ENCODE assay signal across 20 cellular contexts in genomic region chr6:67908377-67908776, GRCh38.
A peak's percentile ranks its signal among the peaks of the same experiment; 100 is the strongest.
DNase-seq lines count a peak whose midpoint lies in the region; ATAC-seq, FAIRE-seq and TF ChIP-seq lines count a peak whose summit lies in the region.
"Had no signal": no experiment of that assay in that cellular context is flagged by ENCODE, and none has a peak within 500 bp of the region (broad histone marks: within the 10 kb centered on the region; RNA-seq: fewer than 3 reads in every experiment).

No MANE protein-coding gene starts in this region.

- H3K4me3 ChIP-seq in A549 (no peak overlapping the region), K562 (no peak overlapping the region)
- H3K4me3 ChIP-seq: BLaER1 had no signal

- TF ChIP-seq CTCF in A549 (IDR thresholded peaks at IDR 0.05) (no peak), K562 (IDR thresholded peaks at IDR 0.05 in 2 of 3, conservative IDR thresholded peaks at IDR 0.05 in 1 of 3; ENCODE audit: insufficient read depth in 2 of 3, low read depth in 1 of 3, low read length in 3 of 3) (no peak)

- H3K4me1 ChIP-seq in A549 (no peaks in the 10 kb centered on the region), K562 (replicated peaks in 1 of 2; ENCODE audit: control insufficient read depth in 2 of 2, insufficient read depth in 2 of 2, low read length in 2 of 2) (no peaks in the 10 kb centered on the region)
- H3K4me1 ChIP-seq: BLaER1, Caco-2 had no signal

- in situ Hi-C loops in K562 (cut with MboI): no loop called here

- H3K9me3 ChIP-seq in A549 (no peaks in the 10 kb centered on the region), K562 (replicated peaks; ENCODE audit: control insufficient read depth, insufficient read depth, low read depth, low read length) (no peaks in the 10 kb centered on the region; the same call in 1 of the 2 replicates)
- H3K9me3 ChIP-seq: Caco-2 had no signal

- ATAC-seq in A549 (no peak), K562 (no peak)
- ATAC-seq: CD8-positive, alpha-beta T cell; HCT116 had no signal

- 4% methylated on average over 2 of the region's 2 CpGs for WGBS in A549 (ENCODE audit: missing lambda C conversion rate)
- WGBS in K562 (ENCODE audit: insufficient coverage, low coverage, missing lambda C conversion rate): 50% methylated on average over 2 of the region's 2 CpGs

- H3K4me2 ChIP-seq in A549 (no peak overlapping the region), K562 (ENCODE audit: insufficient read depth, low read length) (no peak overlapping the region)
- H3K4me2 ChIP-seq: BLaER1 had no signal

- no peak overlapping the region for H3K9ac ChIP-seq in K562 (ENCODE audit: insufficient read depth in 1 of 2, low read depth in 2 of 2, low read length in 2 of 2)
- H3K9ac ChIP-seq: BLaER1 had no signal

- no TSS peak for BruUV-seq in K562 (replicated peaks; lab: Mats Ljungman, UMichigan)

- intact Hi-C loops in K562 (cut with micrococcal nuclease): no loop called here

- POLR2A ChIA-PET in A549 (lab: Yijun Ruan, JAX) (no interaction called here), K562 (lab: Yijun Ruan, JAX) (no interaction called here)

- H3K79me2 ChIP-seq in K562 (ENCODE audit: control insufficient read depth, insufficient read depth, low read length): no peaks in the 10 kb centered on the region

- H3K9me1 ChIP-seq in K562 (ENCODE audit: control insufficient read depth, insufficient read depth, low read length): no peaks in the 10 kb centered on the region

- no peaks in the 10 kb centered on the region for H3K36me3 ChIP-seq in K562 (ENCODE audit: control insufficient read depth, insufficient read depth, low read length)
- H3K36me3 ChIP-seq: BLaER1 had no signal

- no peaks in the 10 kb centered on the region for H4K20me1 ChIP-seq in K562 (replicated peaks; ENCODE audit: control insufficient read depth, insufficient read depth, low read length)
- H4K20me1 ChIP-seq: BLaER1 had no signal

- no peaks in the 10 kb centered on the region for H3K27me3 ChIP-seq in K562 (ENCODE audit: control insufficient read depth in 2 of 2, insufficient read depth in 2 of 2, low read length in 2 of 2)
- H3K27me3 ChIP-seq: BLaER1 had no signal

- FAIRE-seq in A549 (lab: Jason Lieb, UNC) (no peak), H54 (lab: Jason Lieb, UNC) (peak; percentile 50), K562 (lab: Jason Lieb, UNC) (no peak)
- FAIRE-seq: GM12891, GM18507 had no signal

- TF ChIP-seq EP300 in A549 (IDR thresholded peaks at IDR 0.05) (no peak), K562 (IDR thresholded peaks at IDR 0.05; ENCODE audit: low read length) (no peak)

- H3K27ac ChIP-seq in A549 (no peak overlapping the region), K562 (ENCODE audit: extremely low read depth, low read depth, low read length) (no peak overlapping the region)
- H3K27ac ChIP-seq: BLaER1, C4-2B had no signal

- TF ChIP-seq POLR2A in A549 (IDR thresholded peaks at IDR 0.05; ENCODE audit: low read length) (no peak), H54 (IDR thresholded peaks at IDR 0.05; ENCODE audit: low read depth, low read length) (no peak), K562 (conservative IDR thresholded peaks at IDR 0.05) (no peak)

- CTCF ChIA-PET in A549 (lab: Yijun Ruan, JAX): no interaction called here
- CTCF ChIA-PET in K562 (lab: Yijun Ruan, JAX; ENCODE audit: low intra/inter-chr PET ratio): no interaction called here

- no peak overlapping the region for H2AFZ ChIP-seq in K562 (ENCODE audit: low read depth, low read length)

- DNase-seq in A549 (ENCODE audit: low read depth in 1 of 2, low spot score in 1 of 2) (no peak), H54 (ENCODE audit: insufficient read length, low spot score) (no peak), NCI-H69 (lab: John Stamatoyannopoulos, UW) (peak; percentile 18), K562 (ENCODE audit: extremely low read depth in 1 of 4, low spot score in 3 of 4) (no peak), DMS 273 (lab: John Stamatoyannopoulos, UW; ENCODE audit: unreplicated experiment) (no peak), NOMO-1 (lab: John Stamatoyannopoulos, UW; ENCODE audit: unreplicated experiment in 2 of 2) (no peak)
- DNase-seq in NK-92 treated with Interleukin-12 subunit alpha and Interleukin-12 subunit beta, amount 100 ng/mL, for 24 hours (lab: John Stamatoyannopoulos, UW): no peak
- DNase-seq: Caco-2; CD4-positive, CD25-positive, alpha-beta regulatory T cell; CD8-positive, alpha-beta T cell; DMS 273 treated with DMSO at 0.1 percent for 48 hours; DMS79 treated with DMSO at 0.1 percent for 48 hours; GF-D8; GOT3; H9 had no signal

- TF ChIP-seq RAD21 in A549 (conservative IDR thresholded peaks at IDR 0.05 in 1 of 2, IDR thresholded peaks at IDR 0.05 in 1 of 2): no peak
- TF ChIP-seq RAD21 in K562 (CRISPR knock-in tag; conservative IDR thresholded peaks at IDR 0.05 in 1 of 2, IDR thresholded peaks at IDR 0.05 in 1 of 2): no peak

TF ChIP-seq in A549, 52 proteins besides CTCF, POLR2A, EP300 and RAD21:
- no peak for TF ChIP-seq ZC3H11A (IDR thresholded peaks at IDR 0.05)
- TF ChIP-seq JUN (IDR thresholded peaks at IDR 0.05): no peak
- peak; percentile 93 for TF ChIP-seq MAFK (IDR thresholded peaks at IDR 0.05; ENCODE audit: partially characterized antibody)

TF ChIP-seq in K562, 482 proteins besides CTCF, POLR2A, EP300 and RAD21:
- peak; percentile 99 for TF ChIP-seq MAFF (IDR thresholded peaks at IDR 0.05; ENCODE audit: low read length)
- TF ChIP-seq PKNOX1 (IDR thresholded peaks at IDR 0.05): peak; percentile 24; the same call in 1 of the 2 replicates
- TF ChIP-seq MITF (IDR thresholded peaks at IDR 0.05): no peak
- TF ChIP-seq MAFG (tag; conservative IDR thresholded peaks at IDR 0.05): peak; percentile 96
- no peak for TF ChIP-seq ZNF232 (CRISPR knock-in tag; IDR thresholded peaks at IDR 0.05)
- TF ChIP-seq MAFK (IDR thresholded peaks at IDR 0.05; ENCODE audit: low read length): peak; percentile 100
- TF ChIP-seq RAD51 (IDR thresholded peaks at IDR 0.05; ENCODE audit: borderline replicate concordance, low read depth): no peak
- peak; percentile 99 for TF ChIP-seq ZNF316 (IDR thresholded peaks at IDR 0.05)
- no peak for TF ChIP-seq PCBP2 (IDR thresholded peaks at IDR 0.05; ENCODE audit: low read depth, low read length, poor library complexity, severe bottlenecking)
- peak; percentile 97 for TF ChIP-seq C11orf30 (IDR thresholded peaks at IDR 0.05; ENCODE audit: low read depth)
- TF ChIP-seq ZNF584 (CRISPR knock-in tag; IDR thresholded peaks at IDR 0.05; ENCODE audit: low read depth): no peak
- peak; percentile 41 for TF ChIP-seq MEIS2 (IDR thresholded peaks at IDR 0.05; ENCODE audit: partially characterized antibody)

Comparison
In these comparisons a context has a peak if more than half of its experiments do, and no peak if none do; other contexts are left out.
1. Of the 35 proteins assayed by ChIP-seq in both K562 and A549: peak only in K562: none; only in A549: none; in both: MAFK; in neither: 34.